ENCODE assay signal across 14 cellular contexts in the genomic region with DNA sequence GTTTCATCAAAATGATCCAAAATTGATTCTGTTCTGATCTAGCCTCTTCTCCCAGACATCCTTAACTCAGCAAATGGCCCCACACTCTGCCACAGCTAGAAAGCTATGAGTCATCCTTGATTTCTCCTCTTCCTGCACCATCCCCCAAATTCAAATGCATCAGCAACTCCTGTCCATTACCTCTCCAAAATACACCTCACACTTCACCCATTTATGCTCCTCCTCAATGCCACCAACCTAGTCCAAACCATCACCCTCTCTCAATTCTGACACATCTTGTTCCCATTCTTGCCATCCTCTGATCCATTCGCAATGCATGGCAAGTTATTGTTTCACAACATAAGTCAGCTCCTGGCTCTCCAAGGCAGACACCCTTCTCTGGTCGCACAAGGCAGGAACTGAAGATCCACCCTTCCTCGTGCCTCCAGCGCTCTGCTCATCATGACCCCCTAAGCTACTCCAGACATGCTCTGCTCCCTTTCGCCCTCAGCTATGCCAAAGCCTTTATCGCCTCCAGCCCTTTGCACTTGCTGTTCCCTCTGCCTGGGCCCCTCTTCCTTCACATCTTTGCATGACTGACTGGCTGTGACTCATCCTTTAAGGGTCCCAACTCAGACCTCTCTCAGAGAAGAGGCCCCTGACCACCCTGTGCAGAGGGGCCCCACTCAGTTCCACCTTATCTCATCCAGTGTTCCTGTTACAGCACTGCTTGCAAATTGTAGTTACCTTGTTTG.
DNase-seq lines count a peak whose midpoint lies in the region; ATAC-seq and TF ChIP-seq lines count a peak whose summit lies in the region.
"Had no signal": no experiment of that assay in that cellular context is flagged by ENCODE, and none has a peak within 500 bp of the region (broad histone marks: within the 10 kb centered on the region; RNA-seq: fewer than 3 reads in every experiment).

No MANE protein-coding gene starts in this region.

- no peak overlapping the region for H3K27ac Mint-ChIP-seq in activated T-cell treated with anti-CD3 and anti-CD28 coated beads, Interleukin-2, amount 50 U/mL, for 72 hours
- H3K27ac Mint-ChIP-seq: activated naive CD4-positive, alpha-beta T cell treated with anti-CD3 and anti-CD28 coated beads for 36 hours had no signal

- peak overlapping the region; percentile 24 for H3K27ac ChIP-seq in upper lobe of right lung
- H3K27ac ChIP-seq: testis had no signal

- no peaks in the 10 kb centered on the region for H3K36me3 Mint-ChIP-seq in activated T-cell treated with anti-CD3 and anti-CD28 coated beads, Interleukin-2, amount 50 U/mL, for 72 hours (ENCODE audit: insufficient read depth in 2 of 2)

- ATAC-seq in activated T-cell treated with anti-CD3 and anti-CD28 coated beads, Interleukin-2, amount 50 U/mL, for 72 hours (replicated peaks in 1 of 2), result peak; percentile 53 to 62
- peak; percentile 32 for ATAC-seq in upper lobe of right lung

- H3K36me3 ChIP-seq in upper lobe of right lung, result no peaks in the 10 kb centered on the region

- H3K4me3 Mint-ChIP-seq in activated T-cell treated with anti-CD3 and anti-CD28 coated beads, Interleukin-2, amount 50 U/mL, for 72 hours, result peak overlapping the region in 1 of 2 donors; percentile 23
- H3K4me3 Mint-ChIP-seq: activated naive CD4-positive, alpha-beta T cell treated with anti-CD3 and anti-CD28 coated beads for 36 hours had no signal

- H3K4me3 ChIP-seq in fibroblast of mammary gland (ENCODE audit: control insufficient read depth, low read depth, low read length) (no peak overlapping the region), upper lobe of right lung (no peak overlapping the region)
- H3K4me3 ChIP-seq: testis had no signal

- intact Hi-C loops in upper lobe of right lung (cut with DNase I), result no loop called here

- no peaks in the 10 kb centered on the region for H3K9me3 Mint-ChIP-seq in activated T-cell treated with anti-CD3 and anti-CD28 coated beads, Interleukin-2, amount 50 U/mL, for 72 hours
- H3K9me3 Mint-ChIP-seq: activated naive CD4-positive, alpha-beta T cell treated with anti-CD3 and anti-CD28 coated beads for 36 hours had no signal

- TF ChIP-seq CTCF in fibroblast of mammary gland (conservative IDR thresholded peaks at IDR 0.05; ENCODE audit: control insufficient read depth, insufficient read depth, low read depth, low read length), result no peak
- no peak for TF ChIP-seq CTCF in upper lobe of right lung (IDR thresholded peaks at IDR 0.05)

- peak in 1 of 2 donors; percentile 8 for DNase-seq in activated T-cell treated with anti-CD3 and anti-CD28 coated beads, Interleukin-2, amount 50 U/mL, for 72 hours
- DNase-seq in activated T-cell treated with anti-CD3 and anti-CD28 coated beads, Interleukin-2, amount 50 U/mL, for 48 hours, result no peak
- DNase-seq in RPMI7951 (ENCODE audit: low read depth) (peak; percentile 55), fibroblast of mammary gland (ENCODE audit: low read depth) (peak; percentile 59), upper lobe of right lung (no peak), germinal center (ENCODE audit: low spot score) (no peak)
- DNase-seq in activated CD8-positive, alpha-beta memory T cell treated with anti-CD3 and anti-CD28 coated beads for 24 hours, result no peak
- no peak for DNase-seq in stimulated activated naive CD4-positive, alpha-beta T cell treated with Interleukin-2 at 50 U/mL for 16 hours (lab: John Stamatoyannopoulos, UW)
- DNase-seq: activated naive CD4-positive, alpha-beta T cell treated with anti-CD3 and anti-CD28 coated beads for 36 hours; DMS79 treated with DMSO at 0.1 percent for 48 hours; Karpas-422; midbrain; NCI-H345; testis had no signal

- peaks cover 12% of the 10 kb centered on the region for H3K4me1 Mint-ChIP-seq in activated T-cell treated with anti-CD3 and anti-CD28 coated beads, Interleukin-2, amount 50 U/mL, for 72 hours (ENCODE audit: low read depth)

- H3K4me1 ChIP-seq in upper lobe of right lung, result peaks cover 5% of the 10 kb centered on the region
- H3K4me1 ChIP-seq: testis had no signal

- H3K27me3 ChIP-seq in upper lobe of right lung, result no peaks in the 10 kb centered on the region
- H3K27me3 ChIP-seq: testis had no signal

- H3K9me3 ChIP-seq in upper lobe of right lung, result no peaks in the 10 kb centered on the region
- H3K9me3 ChIP-seq: testis had no signal

- peaks cover 12% of the 10 kb centered on the region for H3K27me3 Mint-ChIP-seq in activated T-cell treated with anti-CD3 and anti-CD28 coated beads, Interleukin-2, amount 50 U/mL, for 72 hours (ENCODE audit: low read depth)

Comparison
In these comparisons a context has a peak if more than half of its experiments do, and no peak if none do; other contexts are left out.
1. DNase-seq: peak in RPMI7951 (single experiment) and fibroblast of mammary gland (single experiment); none in activated T-cell treated with anti-CD3 and anti-CD28 coated beads, Interleukin-2, amount 50 U/mL, for 48 hours (0 of 2), upper lobe of right lung (single experiment), activated CD8-positive, alpha-beta memory T cell treated with anti-CD3 and anti-CD28 coated beads for 24 hours (single experiment), stimulated activated naive CD4-positive, alpha-beta T cell treated with Interleukin-2 at 50 U/mL for 16 hours (single experiment) and germinal center (single experiment).